Comparison of ENCODE assay signal across 32 cellular contexts in the genomic region with DNA sequence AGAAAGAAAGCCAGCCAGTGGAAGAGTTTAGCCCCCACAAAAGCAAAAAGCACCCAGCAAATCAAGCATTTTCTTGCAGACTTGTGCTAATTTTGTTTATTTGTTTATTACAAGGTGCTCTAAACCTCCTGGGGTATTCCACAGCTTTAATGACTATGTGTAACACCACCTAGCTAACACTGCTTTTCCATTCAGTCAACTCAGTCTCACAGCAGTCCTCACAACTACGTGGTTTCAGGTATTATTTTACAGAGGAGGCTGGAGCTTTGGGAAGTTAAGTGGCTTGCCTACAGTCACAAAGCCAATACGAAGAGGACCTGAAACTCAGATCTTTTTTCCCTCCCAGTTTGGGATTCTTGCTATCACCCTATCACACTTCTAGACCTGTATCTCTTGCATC. TPM values are rescaled to one million over a fixed set of nuclear protein-coding genes. Genes with fewer than 3 reads are reported as not detected.
"Had no signal": no experiment of that assay in that cellular context is flagged by ENCODE, and none has a peak within 500 bp of the region (broad histone marks: within the 10 kb centered on the region; RNA-seq: fewer than 3 reads in every experiment).

No MANE protein-coding gene starts in this region.

- H3K4me1 Mint-ChIP-seq: naive thymus-derived CD4-positive, alpha-beta T cell had no signal

- H3K4me3 Mint-ChIP-seq: dendritic cell treated with granulocyte-macrophage colony-stimulating factor and Interleukin-4, amounts not matched to agents 40 ng/mL and 50 ng/mL, for 4 days had no signal

- H3K9me3 Mint-ChIP-seq: dendritic cell treated with granulocyte-macrophage colony-stimulating factor and Interleukin-4, amounts not matched to agents 40 ng/mL and 50 ng/mL, for 4 days had no signal

- H3K27ac Mint-ChIP-seq: dendritic cell treated with granulocyte-macrophage colony-stimulating factor and Interleukin-4, amounts not matched to agents 40 ng/mL and 50 ng/mL, for 4 days; naive thymus-derived CD4-positive, alpha-beta T cell had no signal

- FAIRE-seq: endometrium, islet of Langerhans, keratinocyte had no signal

- H3K36me3 ChIP-seq: colonic mucosa, esophagus squamous epithelium, gastrocnemius medialis, heart right ventricle, left lung, lower lobe of right lung had no signal

- H3K4me1 ChIP-seq: colonic mucosa, esophagus squamous epithelium, gastrocnemius medialis, heart right ventricle, left lung, lower lobe of right lung had no signal

- ATAC-seq: esophagus mucosa; gastrocnemius medialis; heart right ventricle; left cardiac atrium; left lung; left ventricle myocardium superior; lower lobe of right lung; naive thymus-derived CD4-positive, alpha-beta T cell had no signal

- DNase-seq: colonic mucosa; cortex of kidney; effector CD8-positive, alpha-beta T cell; erythroblast; esophagus squamous epithelium; foreskin fibroblast; foreskin melanocyte; gastrocnemius medialis; glutamatergic neuron; head of caudate nucleus; heart right ventricle; hippocampal formation; left cardiac atrium; left lung; left ventricle myocardium superior; lower lobe of right lung; mesenchymal stem cell; midbrain; naive thymus-derived CD4-positive, alpha-beta T cell had no signal

- H3K9me3 ChIP-seq: colonic mucosa, esophagus squamous epithelium, gastrocnemius medialis, heart right ventricle, left lung, lower lobe of right lung had no signal

- H3K27ac ChIP-seq: colonic mucosa, epithelial cell of prostate, esophagus squamous epithelium, gastrocnemius medialis, heart right ventricle, left lung, lower lobe of right lung had no signal

- H3K4me3 ChIP-seq: colonic mucosa, esophagus squamous epithelium, gastrocnemius medialis, heart right ventricle, left lung, lower lobe of right lung had no signal

RNA-seq across cellular contexts. Expression of a gene that starts 14.8 kb away (rescaled TPM):
- total RNA-seq: colonic mucosa; dermis microvascular lymphatic vessel endothelial cell; esophagus mucosa; esophagus squamous epithelium; gastrocnemius medialis; glomerular endothelial cell; heart right ventricle; kidney epithelial cell; left cardiac atrium; left lung; left ventricle myocardium superior; lower leg skin; lower lobe of right lung; lung microvascular endothelial cell; mononuclear cell; mucosa of gallbladder; naive thymus-derived CD4-positive, alpha-beta T cell had no signal
- polyA plus RNA-seq: heart right ventricle; keratinocyte; naive thymus-derived CD4-positive, alpha-beta T cell had no signal
